Comparison of ENCODE assay signal across 1 cellular context in genomic region chr12:6639151-6639773, GRCh38.
TF ChIP-seq lines count a peak whose summit lies in the region.

No MANE protein-coding gene starts in this region.

TF ChIP-seq in GM23338, 12 proteins besides CTCF, POLR2A, EP300 and RAD21 (continued from another document):
- TF ChIP-seq ZNF462 (CRISPR knock-in tag; IDR thresholded peaks at IDR 0.05) (no peak), STAT1 (IDR thresholded peaks at IDR 0.05; ENCODE audit: unreplicated experiment) (no peak), REST (IDR thresholded peaks at IDR 0.05; ENCODE audit: unreplicated experiment) (no peak), CREB1 (CRISPR knock-in tag; IDR thresholded peaks at IDR 0.05; ENCODE audit: low read depth) (no peak), EZH2 (IDR thresholded peaks at IDR 0.05; ENCODE audit: low read depth, unreplicated experiment) (no peak), POLR2AphosphoS5 (IDR thresholded peaks at IDR 0.05; ENCODE audit: low read depth) (no peak), ZNF114 (CRISPR knock-in tag; IDR thresholded peaks at IDR 0.05) (no peak), JUNB (IDR thresholded peaks at IDR 0.05; ENCODE audit: unreplicated experiment) (no peak), NANOG (IDR thresholded peaks at IDR 0.05; ENCODE audit: borderline replicate concordance) (no peak), ZNF331 (CRISPR knock-in tag; IDR thresholded peaks at IDR 0.05; ENCODE audit: low read depth) (no peak), ETS1 (IDR thresholded peaks at IDR 0.05) (no peak)
